Comparison of ENCODE assay signal across 8 cellular contexts in genomic region chr4:2220016-2220620, GRCh38. TPM values are rescaled to one million over a fixed set of nuclear protein-coding genes. Genes with fewer than 3 reads are reported as not detected.
DNase-seq lines count a peak whose midpoint lies in the region; ATAC-seq, FAIRE-seq and TF ChIP-seq lines count a peak whose summit lies in the region.

No MANE protein-coding gene starts in this region.

- H3K79me1 ChIP-seq in H1 (ENCODE audit: low read depth, low read length): no peaks in the 10 kb centered on the region

- CTCF ChIA-PET in H1 (lab: Charles Lee; ENCODE audit: partially characterized antibody): interaction anchor here (0.7 to 4.0 kb wide), 55 partner anchors 8 to 504 kb away, joined by 3 to 69 read pairs (median 4); partner anchors contain the start of genes HAUS3, MXD4 and POLN

- H3K79me2 ChIP-seq in H1 (ENCODE audit: control insufficient read depth in 1 of 2, insufficient read depth in 2 of 2, low read length in 2 of 2): no peaks in the 10 kb centered on the region

- no peak overlapping the region for H3K4me3 ChIP-seq in H1 (ENCODE audit: extremely low read depth in 1 of 4, insufficient read depth in 2 of 4, low read depth in 3 of 4, low read length in 4 of 4)

- TF ChIP-seq CTCF in H1 (IDR thresholded peaks at IDR 0.05; ENCODE audit: control extremely low read depth in 1 of 3, insufficient read depth in 1 of 3, low read depth in 1 of 3, low read length in 3 of 3) (peak; percentile 89 to 99 (median 93)), mesothelial cell of epicardium (IDR thresholded peaks at IDR 0.05; ENCODE audit: unreplicated experiment) (peak; percentile 62)

- TF ChIP-seq EP300 in H1 (IDR thresholded peaks at IDR 0.05; ENCODE audit: borderline replicate concordance in 1 of 2, low read depth in 2 of 2, low read length in 2 of 2): no peak

- H3K23me2 ChIP-seq in H1 (ENCODE audit: low read depth, low read length): no peaks in the 10 kb centered on the region

- no peak overlapping the region for H3K9ac ChIP-seq in H1 (replicated peaks in 1 of 4; ENCODE audit: extremely low read depth in 1 of 4, low read depth in 3 of 4, low read length in 3 of 4)

- peak; percentile 62 for ATAC-seq in HG03135 (IDR thresholded peaks at IDR 0.05; ENCODE audit: unreplicated experiment)
- ATAC-seq in HG03457 (IDR thresholded peaks at IDR 0.05; ENCODE audit: unreplicated experiment): no peak

- DNase-seq in DMS53 treated with DMSO at 0.1 percent for 48 hours (lab: John Stamatoyannopoulos, UW; ENCODE audit: unreplicated experiment): peak; percentile 87
- peak; percentile 14 for DNase-seq in NCI-H82 treated with DMSO at 0.1 percent for 48 hours (lab: John Stamatoyannopoulos, UW; ENCODE audit: unreplicated experiment)
- DNase-seq in activated CD8-positive, alpha-beta memory T cell treated with anti-CD3 and anti-CD28 coated beads for 24 hours: peak; percentile 90
- DNase-seq in H1 (ENCODE audit: low read depth in 1 of 2, low spot score in 2 of 2): peak in 1 of 2 experiments; percentile 91
- peak; percentile 51 to 80 for DNase-seq in mesothelial cell of epicardium (ENCODE audit: low spot score in 2 of 2, unreplicated experiment in 2 of 2)
- DNase-seq in stimulated activated CD8-positive, alpha-beta memory T cell treated with anti-CD3 and anti-CD28 coated beads, Interleukin-2, amount 100 ng/mL, for 1 hour (ENCODE audit: low read depth in 2 of 2): peak; percentile 59 to 66

- H2BK20ac ChIP-seq in H1 (ENCODE audit: low read length): peak overlapping the region; percentile 49; the same call in 1 of the 2 replicates

- TF ChIP-seq POLR2A in H1 (IDR thresholded peaks at IDR 0.05; ENCODE audit: control extremely low read depth in 1 of 2, low read depth in 2 of 2, low read length in 2 of 2): no peak

- H3K9me3 Mint-ChIP-seq in mesothelial cell of epicardium: no peaks in the 10 kb centered on the region

- no peak overlapping the region for H3K4ac ChIP-seq in H1 (replicated peaks; ENCODE audit: insufficient read length, low read depth, low read length)

- no peak overlapping the region for H4K5ac ChIP-seq in H1 (ENCODE audit: insufficient read length, low read depth, low read length)

- no peak overlapping the region for H2AFZ ChIP-seq in H1 (ENCODE audit: low read length)

- peaks cover 8% of the 10 kb centered on the region for H3K27me3 Mint-ChIP-seq in mesothelial cell of epicardium (ENCODE audit: low read depth)

- H3K4me2 ChIP-seq in H1 (ENCODE audit: insufficient read depth in 1 of 2, low read depth in 2 of 2, low read length in 2 of 2): no peak overlapping the region; a peak in 1 of 4 replicates

- H3K36me3 ChIP-seq in H1 (ENCODE audit: control insufficient read depth in 2 of 4, insufficient read depth in 4 of 4, low read length in 3 of 4): no peaks in the 10 kb centered on the region

- peak overlapping the region; percentile 84; the same call in 1 of the 2 replicates for H2BK5ac ChIP-seq in H1 (ENCODE audit: low read depth, low read length)

- H3K4me1 Mint-ChIP-seq in mesothelial cell of epicardium: no peaks in the 10 kb centered on the region

- peaks cover 1 to 5% of the 10 kb centered on the region in 2 experiments for H4K20me1 ChIP-seq in H1 (replicated peaks in 1 of 2; ENCODE audit: control insufficient read depth in 1 of 2, insufficient read depth in 2 of 2, low read length in 2 of 2)

- peaks cover 10 to 37% (median 19%) of the 10 kb centered on the region in 4 experiments; a peak in 6 of 7 replicates for H3K4me1 ChIP-seq in H1 (replicated peaks in 1 of 4; ENCODE audit: control insufficient read depth in 3 of 4, insufficient read depth in 4 of 4, low read length in 3 of 4)

- 22% methylated on average over 10 of the region's 10 CpGs; no CpG with 5 or more reads in 1 of the 2 experiments for WGBS in H1 (ENCODE audit: extremely low coverage in 1 of 2, insufficient coverage in 1 of 2, insufficient read length in 1 of 2, insufficient replicate concordance in 2 of 2, low coverage in 1 of 2, low lambda C conversion rate in 2 of 2, missing lambda C conversion rate in 1 of 2), 2 experiments

- no peaks in the 10 kb centered on the region for H3K9me3 ChIP-seq in H1 (ENCODE audit: insufficient read depth in 2 of 2, low read depth in 1 of 2, low read length in 1 of 2)

- H3K27me3 ChIP-seq in H1 (replicated peaks in 1 of 4; ENCODE audit: control insufficient read depth in 3 of 4, extremely low read depth in 1 of 4, insufficient read depth in 3 of 4, low read length in 3 of 4): no peaks in the 10 kb centered on the region

- no peak overlapping the region for H3K27ac ChIP-seq in H1 (ENCODE audit: low read depth, low read length)

- FAIRE-seq in H1 (lab: Jason Lieb, UNC): peak; percentile 92

- peak overlapping the region; percentile 7 for H2BK120ac ChIP-seq in H1 (replicated peaks; ENCODE audit: low read depth, low read length)

- H3K56ac ChIP-seq in H1 (replicated peaks; ENCODE audit: insufficient read length, low read depth, low read length): no peak overlapping the region

- no peak overlapping the region for H4K8ac ChIP-seq in H1 (ENCODE audit: extremely low read depth, insufficient read depth, low read length)

- POLR2A ChIA-PET in H1 (lab: Charles Lee; ENCODE audit: partially characterized antibody): interaction anchor here (0.8 to 0.9 kb wide), 3 partner anchors 11 to 270 kb away, joined by 3 to 4 read pairs (median 3); no protein-coding TSS in a partner anchor

- H4K91ac ChIP-seq in H1 (replicated peaks; ENCODE audit: insufficient read length, low read length): no peak overlapping the region

- peak overlapping the region; percentile 55 for H2BK12ac ChIP-seq in H1 (ENCODE audit: low read depth, low read length)

- TF ChIP-seq RAD21 in H1 (IDR thresholded peaks at IDR 0.05 in 1 of 2, conservative IDR thresholded peaks at IDR 0.05 in 1 of 2; ENCODE audit: low read depth in 2 of 2, low read length in 2 of 2): peak; percentile 96 to 98

- no peak overlapping the region for H3K4me3 Mint-ChIP-seq in mesothelial cell of epicardium

- H2AK5ac ChIP-seq in H1 (ENCODE audit: low read depth, low read length): 0 out of 2 replicates have a peak overlapping the region, but pooled peaks have one; percentile 43

- peak overlapping the region; percentile 44 for H3K18ac ChIP-seq in H1 (ENCODE audit: extremely low read depth, low read length)

- no peaks in the 10 kb centered on the region for H3K36me3 Mint-ChIP-seq in mesothelial cell of epicardium

- H3K23ac ChIP-seq in H1 (ENCODE audit: insufficient read length): no peak overlapping the region

- H2BK15ac ChIP-seq in H1 (ENCODE audit: low read length): peak overlapping the region; percentile 66; the same call in 1 of the 2 replicates

- no peak overlapping the region for H3K27ac Mint-ChIP-seq in mesothelial cell of epicardium

- no peak overlapping the region for H3K14ac ChIP-seq in H1 (ENCODE audit: insufficient read length)

TF ChIP-seq in H1, 55 proteins besides CTCF, POLR2A, EP300 and RAD21 (continues in another document):
- TF ChIP-seq NRF1 (IDR thresholded peaks at IDR 0.05; ENCODE audit: low read depth, low read length) (no peak), YY1 (IDR thresholded peaks at IDR 0.05; ENCODE audit: low read depth, low read length) (peak; percentile 34; the same call in 1 of the 2 replicates), SP4 (IDR thresholded peaks at IDR 0.05; ENCODE audit: low read length) (no peak), KDM1A (IDR thresholded peaks at IDR 0.05; ENCODE audit: borderline replicate concordance, low read length) (no peak), JUN (IDR thresholded peaks at IDR 0.05; ENCODE audit: low read depth, low read length) (no peak), E2F6 (IDR thresholded peaks at IDR 0.05) (no peak), SIN3A (conservative IDR thresholded peaks at IDR 0.05 in 1 of 2, IDR thresholded peaks at IDR 0.05 in 1 of 2; ENCODE audit: low read depth in 1 of 2, low read length in 2 of 2) (0 out of 4 replicates have a peak, but pooled peaks have one; percentile 19 to 63)

RNA-seq across cellular contexts. Expression of gene HAUS3, which starts 21.8 kb away (rescaled TPM):
- total RNA-seq in H1 (2021; fragmentation: NEBNext Ultra II Directional; extraction: Animal tissue kit (Norgen Biotek cat#: 25700)): 14.6 and 14.8 TPM in 2 replicates
- 3.2 and 5.1 TPM in 2 replicates for polyA plus RNA-seq in H1 (2011; rRNA removed)
- 6.5 TPM for polyA plus RNA-seq in H1 (2011; cell fraction: cytosol; rRNA removed)
- polyA plus RNA-seq in H1 (2011; cell fraction: nucleus; rRNA removed): 3.7 TPM
- polyA plus RNA-seq in H1 (2012, experiment 1 of 2): 4.4 to 10.4 TPM (median 5.5 TPM) in 4 replicates
- 1.2 TPM for polyA plus RNA-seq in H1 (2012, experiment 2 of 2)
- polyA plus RNA-seq in H1 (2013, experiment 1 of 2): 10.3 TPM
- 10.4 TPM for polyA plus RNA-seq in H1 (2013, experiment 2 of 2)
- 1.6 and 2.3 TPM in 2 replicates for polyA minus RNA-seq in H1 (2011; rRNA and poly(A)+ RNA removed)
- 4.0 TPM for polyA minus RNA-seq in H1 (2011; cell fraction: cytosol; rRNA and poly(A)+ RNA removed)
- 5.1 TPM for polyA minus RNA-seq in H1 (2011; cell fraction: nucleus; rRNA and poly(A)+ RNA removed)
- total RNA-seq in mesothelial cell of epicardium: 15.4 to 16.9 TPM (median 16.6 TPM) in 3 replicates

RNA-seq across cellular contexts. Expression of gene POLN, which starts 21.8 kb away (rescaled TPM):
- total RNA-seq in H1 (2021; fragmentation: NEBNext Ultra II Directional; extraction: Animal tissue kit (Norgen Biotek cat#: 25700)): 1.5 and 4.2 TPM in 2 replicates
- polyA plus RNA-seq in H1 (2011; rRNA removed): 0.82 and 0.98 TPM in 2 replicates
- polyA plus RNA-seq in H1 (2011; cell fraction: cytosol; rRNA removed): 1.3 TPM
- 1.5 TPM for polyA plus RNA-seq in H1 (2011; cell fraction: nucleus; rRNA removed)
- polyA plus RNA-seq in H1 (2012, experiment 1 of 2): 0.94 to 1.2 TPM (median 1.1 TPM) in 4 replicates
- polyA plus RNA-seq in H1 (2012, experiment 2 of 2): 0.05 TPM
- 1.8 TPM for polyA plus RNA-seq in H1 (2013, experiment 1 of 2)
- 2.3 TPM for polyA plus RNA-seq in H1 (2013, experiment 2 of 2)
- 1.3 and 2.1 TPM in 2 replicates for polyA minus RNA-seq in H1 (2011; rRNA and poly(A)+ RNA removed)
- not detected for polyA minus RNA-seq in H1 (2011; cell fraction: cytosol; rRNA and poly(A)+ RNA removed)
- 4.2 TPM for polyA minus RNA-seq in H1 (2011; cell fraction: nucleus; rRNA and poly(A)+ RNA removed)
- total RNA-seq in mesothelial cell of epicardium: 3.7 to 5.8 TPM (median 4.5 TPM) in 3 replicates

RNA-seq across cellular contexts. Expression of gene MXD4, which starts 41.8 kb away (rescaled TPM):
- total RNA-seq in H1 (2021; fragmentation: NEBNext Ultra II Directional; extraction: Animal tissue kit (Norgen Biotek cat#: 25700)): 20.8 and 24.6 TPM in 2 replicates
- polyA plus RNA-seq in H1 (2011; rRNA removed): 18.0 and 24.1 TPM in 2 replicates
- polyA plus RNA-seq in H1 (2011; cell fraction: cytosol; rRNA removed): 17.9 TPM
- polyA plus RNA-seq in H1 (2011; cell fraction: nucleus; rRNA removed): 40.1 TPM
- 14.9 to 16.5 TPM (median 15.7 TPM) in 4 replicates for polyA plus RNA-seq in H1 (2012, experiment 1 of 2)
- 16.5 TPM for polyA plus RNA-seq in H1 (2012, experiment 2 of 2)
- polyA plus RNA-seq in H1 (2013, experiment 1 of 2): 13.4 TPM
- 14.2 TPM for polyA plus RNA-seq in H1 (2013, experiment 2 of 2)
- polyA minus RNA-seq in H1 (2011; rRNA and poly(A)+ RNA removed): 12.7 and 13.1 TPM in 2 replicates
- 13.5 TPM for polyA minus RNA-seq in H1 (2011; cell fraction: cytosol; rRNA and poly(A)+ RNA removed)
- 15.7 TPM for polyA minus RNA-seq in H1 (2011; cell fraction: nucleus; rRNA and poly(A)+ RNA removed)
- total RNA-seq in mesothelial cell of epicardium: 95.2 to 104 TPM (median 99.4 TPM) in 3 replicates
